ENCODE assay signal across 1 cellular context in genomic region chr17:66675273-66675990, GRCh38.
TF ChIP-seq lines count a peak whose summit lies in the region.

No MANE protein-coding gene starts in this region.

TF ChIP-seq in GM23338, 12 proteins besides CTCF, POLR2A, EP300 and RAD21 (continued from another document):
- peak; percentile 66 for TF ChIP-seq REST (IDR thresholded peaks at IDR 0.05; ENCODE audit: unreplicated experiment)
